1 cellular context compared by ENCODE assay signal in the genomic region with DNA sequence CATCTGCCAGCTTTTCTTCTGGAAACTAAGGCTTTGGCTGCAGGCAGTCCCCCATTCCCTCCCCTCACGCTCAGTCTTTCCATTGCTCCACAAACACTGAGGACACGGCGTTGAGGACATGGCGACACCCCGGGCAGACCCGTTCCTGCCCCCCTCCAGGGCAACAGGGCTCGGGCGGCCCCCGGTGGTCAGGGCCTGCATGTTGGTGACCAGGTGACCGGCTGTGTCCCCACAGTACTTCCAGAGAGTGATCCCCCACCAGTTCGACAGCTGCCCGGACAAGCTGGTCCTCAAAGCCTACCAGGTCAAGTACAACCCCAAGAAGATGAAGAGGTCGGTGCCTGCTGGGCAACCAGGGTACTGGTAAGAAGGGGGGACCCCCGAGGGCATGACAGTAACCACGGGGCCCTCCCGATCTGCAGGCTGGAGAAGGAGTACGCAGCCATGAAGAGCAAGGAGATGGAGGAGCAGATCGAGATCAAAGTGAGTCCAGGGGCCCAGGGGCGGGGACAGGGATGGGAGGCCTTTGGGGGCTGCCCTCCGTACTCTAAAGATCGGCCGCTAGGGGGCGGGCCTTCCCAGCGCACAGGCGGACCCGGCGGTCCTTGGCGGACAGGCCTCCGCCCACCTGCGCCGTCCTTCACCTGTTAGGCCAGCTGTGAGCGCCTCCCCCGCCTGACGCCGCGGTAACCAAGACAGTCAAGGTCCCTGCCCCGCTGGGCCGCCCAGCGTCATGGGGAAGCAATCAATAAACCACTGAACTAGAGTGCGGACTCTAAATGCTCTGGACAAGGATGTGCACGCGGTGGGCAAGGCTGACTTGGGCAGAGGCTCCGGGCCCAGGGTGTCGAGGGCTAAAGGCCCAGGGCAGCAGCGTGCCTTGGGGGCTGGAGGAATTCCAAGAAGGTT.
A peak's percentile ranks its signal among the peaks of the same experiment; 100 is the strongest.
TF ChIP-seq lines count a peak whose summit lies in the region.

No MANE protein-coding gene starts in this region.

TF ChIP-seq in HepG2, 621 proteins besides CTCF, POLR2A, EP300 and RAD21 (continued from another document and continues in another):
- TF ChIP-seq, protein P1, sequence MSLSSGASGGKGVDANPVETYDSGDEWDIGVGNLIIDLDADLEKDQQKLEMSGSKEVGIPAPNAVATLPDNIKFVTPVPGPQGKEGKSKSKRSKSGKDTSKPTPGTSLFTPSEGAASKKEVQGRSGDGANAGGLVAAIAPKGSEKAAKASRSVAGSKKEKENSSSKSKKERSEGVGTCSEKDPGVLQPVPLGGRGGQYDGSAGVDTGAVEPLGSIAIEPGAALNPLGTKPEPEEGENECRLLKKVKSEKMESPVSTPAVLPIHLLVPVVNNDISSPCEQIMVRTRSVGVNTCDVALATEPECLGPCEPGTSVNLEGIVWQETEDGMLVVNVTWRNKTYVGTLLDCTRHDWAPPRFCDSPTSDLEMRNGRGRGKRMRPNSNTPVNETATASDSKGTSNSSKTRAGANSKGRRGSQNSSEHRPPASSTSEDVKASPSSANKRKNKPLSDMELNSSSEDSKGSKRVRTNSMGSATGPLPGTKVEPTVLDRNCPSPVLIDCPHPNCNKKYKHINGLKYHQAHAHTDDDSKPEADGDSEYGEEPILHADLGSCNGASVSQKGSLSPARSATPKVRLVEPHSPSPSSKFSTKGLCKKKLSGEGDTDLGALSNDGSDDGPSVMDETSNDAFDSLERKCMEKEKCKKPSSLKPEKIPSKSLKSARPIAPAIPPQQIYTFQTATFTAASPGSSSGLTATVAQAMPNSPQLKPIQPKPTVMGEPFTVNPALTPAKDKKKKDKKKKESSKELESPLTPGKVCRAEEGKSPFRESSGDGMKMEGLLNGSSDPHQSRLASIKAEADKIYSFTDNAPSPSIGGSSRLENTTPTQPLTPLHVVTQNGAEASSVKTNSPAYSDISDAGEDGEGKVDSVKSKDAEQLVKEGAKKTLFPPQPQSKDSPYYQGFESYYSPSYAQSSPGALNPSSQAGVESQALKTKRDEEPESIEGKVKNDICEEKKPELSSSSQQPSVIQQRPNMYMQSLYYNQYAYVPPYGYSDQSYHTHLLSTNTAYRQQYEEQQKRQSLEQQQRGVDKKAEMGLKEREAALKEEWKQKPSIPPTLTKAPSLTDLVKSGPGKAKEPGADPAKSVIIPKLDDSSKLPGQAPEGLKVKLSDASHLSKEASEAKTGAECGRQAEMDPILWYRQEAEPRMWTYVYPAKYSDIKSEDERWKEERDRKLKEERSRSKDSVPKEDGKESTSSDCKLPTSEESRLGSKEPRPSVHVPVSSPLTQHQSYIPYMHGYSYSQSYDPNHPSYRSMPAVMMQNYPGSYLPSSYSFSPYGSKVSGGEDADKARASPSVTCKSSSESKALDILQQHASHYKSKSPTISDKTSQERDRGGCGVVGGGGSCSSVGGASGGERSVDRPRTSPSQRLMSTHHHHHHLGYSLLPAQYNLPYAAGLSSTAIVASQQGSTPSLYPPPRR (CRISPR knock-in tag; IDR thresholded peaks at IDR 0.05; ENCODE audit: borderline replicate concordance): peak; percentile 86; the same call in 1 of the 2 replicates
- TF ChIP-seq PAF1 (CRISPR knock-in tag; IDR thresholded peaks at IDR 0.05): no peak
- TF ChIP-seq ASH2L (IDR thresholded peaks at IDR 0.05; ENCODE audit: insufficient read length, low read depth, low read length): peak; percentile 47
- no peak; the same call in 1 of the 2 replicates for TF ChIP-seq TAF1 (CRISPR knock-in tag; IDR thresholded peaks at IDR 0.05)
- TF ChIP-seq, protein P2, sequence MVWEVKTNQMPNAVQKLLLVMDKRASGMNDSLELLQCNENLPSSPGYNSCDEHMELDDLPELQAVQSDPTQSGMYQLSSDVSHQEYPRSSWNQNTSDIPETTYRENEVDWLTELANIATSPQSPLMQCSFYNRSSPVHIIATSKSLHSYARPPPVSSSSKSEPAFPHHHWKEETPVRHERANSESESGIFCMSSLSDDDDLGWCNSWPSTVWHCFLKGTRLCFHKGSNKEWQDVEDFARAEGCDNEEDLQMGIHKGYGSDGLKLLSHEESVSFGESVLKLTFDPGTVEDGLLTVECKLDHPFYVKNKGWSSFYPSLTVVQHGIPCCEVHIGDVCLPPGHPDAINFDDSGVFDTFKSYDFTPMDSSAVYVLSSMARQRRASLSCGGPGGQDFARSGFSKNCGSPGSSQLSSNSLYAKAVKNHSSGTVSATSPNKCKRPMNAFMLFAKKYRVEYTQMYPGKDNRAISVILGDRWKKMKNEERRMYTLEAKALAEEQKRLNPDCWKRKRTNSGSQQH (CRISPR knock-in tag; IDR thresholded peaks at IDR 0.05; ENCODE audit: low read depth): peak; percentile 96
- no peak for TF ChIP-seq CENPX (CRISPR knock-in tag; IDR thresholded peaks at IDR 0.05)
- peak; percentile 75 for TF ChIP-seq RFX3 (CRISPR knock-in tag; IDR thresholded peaks at IDR 0.05)
- TF ChIP-seq KLF6 (CRISPR knock-in tag; IDR thresholded peaks at IDR 0.05): peak; percentile 94; the same call in 1 of the 2 replicates
- TF ChIP-seq, protein P3, sequence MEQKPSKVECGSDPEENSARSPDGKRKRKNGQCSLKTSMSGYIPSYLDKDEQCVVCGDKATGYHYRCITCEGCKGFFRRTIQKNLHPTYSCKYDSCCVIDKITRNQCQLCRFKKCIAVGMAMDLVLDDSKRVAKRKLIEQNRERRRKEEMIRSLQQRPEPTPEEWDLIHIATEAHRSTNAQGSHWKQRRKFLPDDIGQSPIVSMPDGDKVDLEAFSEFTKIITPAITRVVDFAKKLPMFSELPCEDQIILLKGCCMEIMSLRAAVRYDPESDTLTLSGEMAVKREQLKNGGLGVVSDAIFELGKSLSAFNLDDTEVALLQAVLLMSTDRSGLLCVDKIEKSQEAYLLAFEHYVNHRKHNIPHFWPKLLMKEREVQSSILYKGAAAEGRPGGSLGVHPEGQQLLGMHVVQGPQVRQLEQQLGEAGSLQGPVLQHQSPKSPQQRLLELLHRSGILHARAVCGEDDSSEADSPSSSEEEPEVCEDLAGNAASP (CRISPR knock-in tag; IDR thresholded peaks at IDR 0.05; ENCODE audit: borderline replicate concordance): peak; percentile 73
- peak; percentile 81; the same call in 1 of the 2 replicates for TF ChIP-seq ZFP37 (CRISPR knock-in tag; IDR thresholded peaks at IDR 0.05; ENCODE audit: borderline replicate concordance)
- no peak for TF ChIP-seq ZNF234 (CRISPR knock-in tag; conservative IDR thresholded peaks at IDR 0.05)
- no peak for TF ChIP-seq ZXDC (CRISPR knock-in tag; IDR thresholded peaks at IDR 0.05)
- TF ChIP-seq PHB2 (IDR thresholded peaks at IDR 0.05; ENCODE audit: partially characterized antibody): no peak
- TF ChIP-seq, protein P4, sequence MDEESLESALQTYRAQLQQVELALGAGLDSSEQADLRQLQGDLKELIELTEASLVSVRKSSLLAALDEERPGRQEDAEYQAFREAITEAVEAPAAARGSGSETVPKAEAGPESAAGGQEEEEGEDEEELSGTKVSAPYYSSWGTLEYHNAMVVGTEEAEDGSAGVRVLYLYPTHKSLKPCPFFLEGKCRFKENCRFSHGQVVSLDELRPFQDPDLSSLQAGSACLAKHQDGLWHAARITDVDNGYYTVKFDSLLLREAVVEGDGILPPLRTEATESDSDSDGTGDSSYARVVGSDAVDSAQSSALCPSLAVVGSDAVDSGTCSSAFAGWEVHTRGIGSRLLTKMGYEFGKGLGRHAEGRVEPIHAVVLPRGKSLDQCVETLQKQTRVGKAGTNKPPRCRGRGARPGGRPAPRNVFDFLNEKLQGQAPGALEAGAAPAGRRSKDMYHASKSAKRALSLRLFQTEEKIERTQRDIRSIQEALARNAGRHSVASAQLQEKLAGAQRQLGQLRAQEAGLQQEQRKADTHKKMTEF (CRISPR knock-in tag; IDR thresholded peaks at IDR 0.05): peak; percentile 94
- no peak for TF ChIP-seq ZFP36L2 (CRISPR knock-in tag; IDR thresholded peaks at IDR 0.05)
- TF ChIP-seq KMT2A (CRISPR knock-in tag; IDR thresholded peaks at IDR 0.05): peak; percentile 71; the same call in 1 of the 2 replicates
- TF ChIP-seq, protein P5, sequence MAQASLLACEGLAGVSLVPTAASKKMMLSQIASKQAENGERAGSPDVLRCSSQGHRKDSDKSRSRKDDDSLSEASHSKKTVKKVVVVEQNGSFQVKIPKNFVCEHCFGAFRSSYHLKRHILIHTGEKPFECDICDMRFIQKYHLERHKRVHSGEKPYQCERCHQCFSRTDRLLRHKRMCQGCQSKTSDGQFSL (CRISPR knock-in tag; IDR thresholded peaks at IDR 0.05): peak; percentile 76
- TF ChIP-seq, protein P6, sequence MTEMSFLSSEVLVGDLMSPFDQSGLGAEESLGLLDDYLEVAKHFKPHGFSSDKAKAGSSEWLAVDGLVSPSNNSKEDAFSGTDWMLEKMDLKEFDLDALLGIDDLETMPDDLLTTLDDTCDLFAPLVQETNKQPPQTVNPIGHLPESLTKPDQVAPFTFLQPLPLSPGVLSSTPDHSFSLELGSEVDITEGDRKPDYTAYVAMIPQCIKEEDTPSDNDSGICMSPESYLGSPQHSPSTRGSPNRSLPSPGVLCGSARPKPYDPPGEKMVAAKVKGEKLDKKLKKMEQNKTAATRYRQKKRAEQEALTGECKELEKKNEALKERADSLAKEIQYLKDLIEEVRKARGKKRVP (CRISPR knock-in tag; IDR thresholded peaks at IDR 0.05): no peak
- TF ChIP-seq ATF5 (CRISPR knock-in tag; IDR thresholded peaks at IDR 0.05; ENCODE audit: low read depth): 0 out of 2 replicates have a peak, but pooled peaks have one; percentile 54
- peak; percentile 80 for TF ChIP-seq NCOA2 (CRISPR knock-in tag; IDR thresholded peaks at IDR 0.05)
- TF ChIP-seq, protein P7, sequence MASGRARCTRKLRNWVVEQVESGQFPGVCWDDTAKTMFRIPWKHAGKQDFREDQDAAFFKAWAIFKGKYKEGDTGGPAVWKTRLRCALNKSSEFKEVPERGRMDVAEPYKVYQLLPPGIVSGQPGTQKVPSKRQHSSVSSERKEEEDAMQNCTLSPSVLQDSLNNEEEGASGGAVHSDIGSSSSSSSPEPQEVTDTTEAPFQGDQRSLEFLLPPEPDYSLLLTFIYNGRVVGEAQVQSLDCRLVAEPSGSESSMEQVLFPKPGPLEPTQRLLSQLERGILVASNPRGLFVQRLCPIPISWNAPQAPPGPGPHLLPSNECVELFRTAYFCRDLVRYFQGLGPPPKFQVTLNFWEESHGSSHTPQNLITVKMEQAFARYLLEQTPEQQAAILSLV (CRISPR knock-in tag; IDR thresholded peaks at IDR 0.05; ENCODE audit: borderline replicate concordance): peak; percentile 98
- peak; percentile 99 for TF ChIP-seq MAX (IDR thresholded peaks at IDR 0.05)
- TF ChIP-seq, protein P8, sequence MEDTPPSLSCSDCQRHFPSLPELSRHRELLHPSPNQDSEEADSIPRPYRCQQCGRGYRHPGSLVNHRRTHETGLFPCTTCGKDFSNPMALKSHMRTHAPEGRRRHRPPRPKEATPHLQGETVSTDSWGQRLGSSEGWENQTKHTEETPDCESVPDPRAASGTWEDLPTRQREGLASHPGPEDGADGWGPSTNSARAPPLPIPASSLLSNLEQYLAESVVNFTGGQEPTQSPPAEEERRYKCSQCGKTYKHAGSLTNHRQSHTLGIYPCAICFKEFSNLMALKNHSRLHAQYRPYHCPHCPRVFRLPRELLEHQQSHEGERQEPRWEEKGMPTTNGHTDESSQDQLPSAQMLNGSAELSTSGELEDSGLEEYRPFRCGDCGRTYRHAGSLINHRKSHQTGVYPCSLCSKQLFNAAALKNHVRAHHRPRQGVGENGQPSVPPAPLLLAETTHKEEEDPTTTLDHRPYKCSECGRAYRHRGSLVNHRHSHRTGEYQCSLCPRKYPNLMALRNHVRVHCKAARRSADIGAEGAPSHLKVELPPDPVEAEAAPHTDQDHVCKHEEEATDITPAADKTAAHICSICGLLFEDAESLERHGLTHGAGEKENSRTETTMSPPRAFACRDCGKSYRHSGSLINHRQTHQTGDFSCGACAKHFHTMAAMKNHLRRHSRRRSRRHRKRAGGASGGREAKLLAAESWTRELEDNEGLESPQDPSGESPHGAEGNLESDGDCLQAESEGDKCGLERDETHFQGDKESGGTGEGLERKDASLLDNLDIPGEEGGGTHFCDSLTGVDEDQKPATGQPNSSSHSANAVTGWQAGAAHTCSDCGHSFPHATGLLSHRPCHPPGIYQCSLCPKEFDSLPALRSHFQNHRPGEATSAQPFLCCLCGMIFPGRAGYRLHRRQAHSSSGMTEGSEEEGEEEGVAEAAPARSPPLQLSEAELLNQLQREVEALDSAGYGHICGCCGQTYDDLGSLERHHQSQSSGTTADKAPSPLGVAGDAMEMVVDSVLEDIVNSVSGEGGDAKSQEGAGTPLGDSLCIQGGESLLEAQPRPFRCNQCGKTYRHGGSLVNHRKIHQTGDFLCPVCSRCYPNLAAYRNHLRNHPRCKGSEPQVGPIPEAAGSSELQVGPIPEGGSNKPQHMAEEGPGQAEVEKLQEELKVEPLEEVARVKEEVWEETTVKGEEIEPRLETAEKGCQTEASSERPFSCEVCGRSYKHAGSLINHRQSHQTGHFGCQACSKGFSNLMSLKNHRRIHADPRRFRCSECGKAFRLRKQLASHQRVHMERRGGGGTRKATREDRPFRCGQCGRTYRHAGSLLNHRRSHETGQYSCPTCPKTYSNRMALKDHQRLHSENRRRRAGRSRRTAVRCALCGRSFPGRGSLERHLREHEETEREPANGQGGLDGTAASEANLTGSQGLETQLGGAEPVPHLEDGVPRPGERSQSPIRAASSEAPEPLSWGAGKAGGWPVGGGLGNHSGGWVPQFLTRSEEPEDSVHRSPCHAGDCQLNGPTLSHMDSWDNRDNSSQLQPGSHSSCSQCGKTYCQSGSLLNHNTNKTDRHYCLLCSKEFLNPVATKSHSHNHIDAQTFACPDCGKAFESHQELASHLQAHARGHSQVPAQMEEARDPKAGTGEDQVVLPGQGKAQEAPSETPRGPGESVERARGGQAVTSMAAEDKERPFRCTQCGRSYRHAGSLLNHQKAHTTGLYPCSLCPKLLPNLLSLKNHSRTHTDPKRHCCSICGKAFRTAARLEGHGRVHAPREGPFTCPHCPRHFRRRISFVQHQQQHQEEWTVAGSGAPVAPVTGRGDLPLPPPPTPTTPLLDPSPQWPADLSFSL (CRISPR knock-in tag; IDR thresholded peaks at IDR 0.05): no peak
- no peak for TF ChIP-seq ZNF207 (IDR thresholded peaks at IDR 0.05; ENCODE audit: borderline replicate concordance)
- TF ChIP-seq MIER3 (CRISPR knock-in tag; IDR thresholded peaks at IDR 0.05; ENCODE audit: borderline replicate concordance): peak; percentile 94
- peak; percentile 39; the same call in 1 of the 2 replicates for TF ChIP-seq CAMTA2 (CRISPR knock-in tag; IDR thresholded peaks at IDR 0.05; ENCODE audit: borderline replicate concordance)
